Comparison of ENCODE assay signal across 8 cellular contexts in genomic region chr7:38368191-38368605, GRCh38.
DNase-seq lines count a peak whose midpoint lies in the region; ATAC-seq lines count a peak whose summit lies in the region.

No MANE protein-coding gene starts in this region.

- CTCF ChIA-PET in CD8-positive, alpha-beta memory T cell (lab: Charles Lee) = interaction anchor here (0.9 to 7.4 kb wide), 31 partner anchors 9 to 265 kb away, joined by 3 to 394 read pairs (median 8); partner anchors contain the start of gene STARD3NL

- H3K4me1 ChIP-seq in CD8-positive, alpha-beta memory T cell (ENCODE audit: insufficient read depth, low read length) = peaks cover 75% of the 10 kb centered on the region

- peak overlapping the region; percentile 79 to 98 (median 95) for H3K27ac Mint-ChIP-seq in CD8-positive, alpha-beta memory T cell

- peak overlapping the region; percentile 63 to 88 (median 73) for H3K4me3 Mint-ChIP-seq in CD8-positive, alpha-beta memory T cell

- peaks cover 0 to 1% of the 10 kb centered on the region in 2 donors for H3K27me3 Mint-ChIP-seq in CD8-positive, alpha-beta memory T cell

- no peaks in the 10 kb centered on the region for H3K27me3 ChIP-seq in CD8-positive, alpha-beta memory T cell (ENCODE audit: insufficient read depth, low read length, poor library complexity, severe bottlenecking)

- peak overlapping the region; percentile 38 for H3K4me3 ChIP-seq in CD8-positive, alpha-beta memory T cell (ENCODE audit: low read length)

- peak; percentile 71 to 89 (median 73) for DNase-seq in CD8-positive, alpha-beta memory T cell
- DNase-seq in HuH-7 (ENCODE audit: low spot score) (peak; percentile 67), SIG-M5 treated with dmso at 0.1 percent for 504 hours (lab: John Stamatoyannopoulos, UW; ENCODE audit: unreplicated experiment) (peak; percentile 87), glomerular visceral epithelial cell (ENCODE audit: extremely low spot score) (peak; percentile 73), renal cortical epithelial cell (ENCODE audit: low read depth) (peak; percentile 60)
- DNase-seq in activated T-helper 9 cell treated with anti-CD3 and anti-CD28 coated beads, Interleukin-2, amount 50 U/mL, for 16 hours (ENCODE audit: low read depth) = peak; percentile 65

- ATAC-seq in GM19468 (IDR thresholded peaks at IDR 0.05; ENCODE audit: extremely low read depth, unreplicated experiment) (peak; percentile 23), HG02981 (IDR thresholded peaks at IDR 0.05; ENCODE audit: unreplicated experiment) (no peak)

- peaks cover 84 to 93% (median 92%) of the 10 kb centered on the region in 3 donors for H3K4me1 Mint-ChIP-seq in CD8-positive, alpha-beta memory T cell

- no peak overlapping the region for H3K27ac ChIP-seq in CD8-positive, alpha-beta memory T cell (ENCODE audit: low read depth, low read length)

- POLR2A ChIA-PET in CD8-positive, alpha-beta memory T cell (lab: Charles Lee) = interaction anchor here (4.7 kb wide), 1 partner anchor 151 kb away, joined by 34 read pairs; no protein-coding TSS in a partner anchor

- no peaks in the 10 kb centered on the region for H3K9me3 Mint-ChIP-seq in CD8-positive, alpha-beta memory T cell

- H3K9me3 ChIP-seq in CD8-positive, alpha-beta memory T cell (ENCODE audit: low read length) = no peaks in the 10 kb centered on the region

- H3K36me3 Mint-ChIP-seq in CD8-positive, alpha-beta memory T cell = peaks cover 0 to 34% (median 5%) of the 10 kb centered on the region in 3 donors

- peaks cover 3% of the 10 kb centered on the region for H3K36me3 ChIP-seq in CD8-positive, alpha-beta memory T cell (ENCODE audit: insufficient read depth, low read length)
